Comparison of ENCODE assay signal across 20 cellular contexts in the genomic region with DNA sequence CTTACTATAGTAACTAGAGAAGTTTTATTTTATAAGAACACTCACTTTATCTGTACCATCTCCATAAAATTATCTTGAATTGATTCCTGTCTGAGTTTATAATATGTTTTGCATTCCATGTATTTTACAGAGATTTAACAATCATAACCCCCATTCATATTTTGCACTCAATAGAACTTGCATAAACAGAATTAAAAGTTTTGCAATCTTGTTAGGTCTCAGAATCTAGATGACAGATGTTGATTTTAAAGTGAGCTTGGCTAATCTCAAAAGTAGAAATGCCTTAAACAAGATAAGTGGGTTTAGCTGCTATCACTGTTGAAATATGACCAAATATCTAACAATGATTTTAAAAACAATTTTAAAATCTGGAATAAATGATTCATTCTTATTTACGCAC.
"Had no signal": no experiment of that assay in that cellular context is flagged by ENCODE, and none has a peak within 500 bp of the region (broad histone marks: within the 10 kb centered on the region; RNA-seq: fewer than 3 reads in every experiment).

No MANE protein-coding gene starts in this region.

- H3K4me1 ChIP-seq: esophagus muscularis mucosa, gastrocnemius medialis, heart right ventricle, left lung, lower lobe of right lung had no signal

- H3K9me3 ChIP-seq: esophagus muscularis mucosa, gastrocnemius medialis, lower lobe of right lung, mucosa of descending colon had no signal

- H3K27me3 ChIP-seq: esophagus muscularis mucosa, gastrocnemius medialis, heart right ventricle, left lung had no signal

- H3K27ac ChIP-seq: coronary artery, dorsolateral prefrontal cortex, esophagus muscularis mucosa, gastrocnemius medialis, heart right ventricle, left lung, lower lobe of right lung had no signal

- H3K4me3 ChIP-seq: coronary artery, dorsolateral prefrontal cortex, esophagus muscularis mucosa, gastrocnemius medialis, heart right ventricle, left lung, lower lobe of right lung, mucosa of descending colon had no signal

- H3K36me3 ChIP-seq: esophagus muscularis mucosa, gastrocnemius medialis, heart right ventricle, left lung, lower lobe of right lung had no signal

- DNase-seq: dermis blood vessel endothelial cell; dorsolateral prefrontal cortex; effector CD4-positive, alpha-beta T cell; effector memory CD4-positive, alpha-beta T cell; foreskin fibroblast; foreskin melanocyte; gastrocnemius medialis; glutamatergic neuron; head of caudate nucleus; heart right ventricle; hippocampal formation; left cardiac atrium; left lung; left ventricle myocardium superior; lower lobe of right lung; mesenchymal stem cell; mucosa of descending colon; naive B cell had no signal
